ENCODE assay signal across 8 cellular contexts in the genomic region with DNA sequence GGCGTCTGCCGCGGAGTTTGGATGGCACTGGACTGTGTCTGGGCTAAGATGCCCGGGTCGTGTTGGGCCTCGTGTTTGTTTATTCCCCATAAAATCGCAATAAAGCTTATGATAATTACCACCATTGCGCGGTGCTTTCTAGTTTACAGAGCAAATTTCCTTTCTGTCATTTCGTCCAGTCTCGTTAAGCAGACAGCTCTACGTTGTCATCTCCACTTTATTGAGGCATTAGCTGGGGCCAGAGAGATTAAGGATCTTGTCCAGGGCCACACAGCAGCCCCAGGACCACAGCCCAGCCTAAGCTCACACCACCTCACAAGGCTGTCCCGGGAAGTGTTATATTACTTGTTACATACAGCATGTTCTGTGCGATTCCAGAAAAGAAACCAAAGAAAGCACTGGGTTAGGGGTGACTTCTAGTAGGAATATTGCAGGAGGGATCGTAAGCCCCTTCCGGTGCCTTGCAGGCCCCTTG. TPM values are rescaled to one million over a fixed set of nuclear protein-coding genes. Genes with fewer than 3 reads are reported as not detected.
A peak's percentile ranks its signal among the peaks of the same experiment; 100 is the strongest.
DNase-seq lines count a peak whose midpoint lies in the region; ATAC-seq and TF ChIP-seq lines count a peak whose summit lies in the region.

No MANE protein-coding gene starts in this region.

- intact Hi-C loops in CD4-positive, alpha-beta memory T cell (cut with micrococcal nuclease): no loop called here
- intact Hi-C loops in ovary (cut with DNase I): no loop called here

- H3K79me2 ChIP-seq in fibroblast of lung (ENCODE audit: control insufficient read depth, insufficient read depth, low read length): no peaks in the 10 kb centered on the region

- ATAC-seq in HG03025 (IDR thresholded peaks at IDR 0.05; ENCODE audit: low FRiP score, unreplicated experiment): no peak

- no peaks in the 10 kb centered on the region for H3K36me3 ChIP-seq in CD4-positive, alpha-beta memory T cell (ENCODE audit: insufficient read depth, low read length)
- no peaks in the 10 kb centered on the region for H3K36me3 ChIP-seq in MG63
- H3K36me3 ChIP-seq in fibroblast of lung (ENCODE audit: control insufficient read depth, insufficient read depth, low read length): no peaks in the 10 kb centered on the region
- no peaks in the 10 kb centered on the region for H3K36me3 ChIP-seq in ovary

- no peak overlapping the region for H3K27ac ChIP-seq in CD4-positive, alpha-beta memory T cell (ENCODE audit: low read depth, low read length)
- H3K27ac ChIP-seq in fibroblast of lung (ENCODE audit: insufficient read depth, low read length) (no peak overlapping the region), ovary (no peak overlapping the region)

- CTCF ChIA-PET in CD4-positive, alpha-beta memory T cell (lab: Charles Lee; ENCODE audit: partially characterized antibody): interaction anchor here (1.1 to 1.8 kb wide), 3 partner anchors 9 to 38 kb away, joined by 3 to 5 read pairs (median 4); no protein-coding TSS in a partner anchor

- no peak for TF ChIP-seq POLR2A in ovary (IDR thresholded peaks at IDR 0.05)

- peaks cover 18% of the 10 kb centered on the region for H3K27me3 ChIP-seq in CD4-positive, alpha-beta memory T cell (ENCODE audit: insufficient read depth, low read length)
- H3K27me3 ChIP-seq in MG63 (no peaks in the 10 kb centered on the region), fibroblast of lung (ENCODE audit: control insufficient read depth, insufficient read depth, low read length) (peaks cover 10% of the 10 kb centered on the region), ovary (no peaks in the 10 kb centered on the region)

- no peak overlapping the region for H2AFZ ChIP-seq in fibroblast of lung (ENCODE audit: low read length)

- peak overlapping the region in 1 of 7 donors; percentile 54 for H3K27ac Mint-ChIP-seq in CD4-positive, alpha-beta memory T cell

- H3K9me3 ChIP-seq in CD4-positive, alpha-beta memory T cell (ENCODE audit: control insufficient read depth in 1 of 2, low read length in 2 of 2): no peaks in the 10 kb centered on the region
- no peaks in the 10 kb centered on the region for H3K9me3 ChIP-seq in MG63
- no peaks in the 10 kb centered on the region for H3K9me3 ChIP-seq in fibroblast of lung (ENCODE audit: control insufficient read depth, insufficient read depth, low read depth, low read length)
- H3K9me3 ChIP-seq in ovary: no peaks in the 10 kb centered on the region

- TF ChIP-seq EP300 in ovary (IDR thresholded peaks at IDR 0.05): no peak

- H3K4me1 Mint-ChIP-seq in CD4-positive, alpha-beta memory T cell: peaks cover 4 to 11% (median 8%) of the 10 kb centered on the region in 4 donors

- peak overlapping the region; percentile 5 for H3K4me2 ChIP-seq in fibroblast of lung (ENCODE audit: extremely low read depth, insufficient read depth, low read length)

- H3K9me3 Mint-ChIP-seq in CD4-positive, alpha-beta memory T cell: no peaks in the 10 kb centered on the region

- TF ChIP-seq CTCF in fibroblast of lung (conservative IDR thresholded peaks at IDR 0.05 in 1 of 2, IDR thresholded peaks at IDR 0.05 in 1 of 2; ENCODE audit: low read depth in 1 of 2, low read length in 2 of 2): no peak
- no peak for TF ChIP-seq CTCF in ovary (IDR thresholded peaks at IDR 0.05)

- POLR2A ChIA-PET in CD4-positive, alpha-beta memory T cell (lab: Charles Lee; ENCODE audit: partially characterized antibody): no interaction called here

- H3K9ac ChIP-seq in fibroblast of lung (ENCODE audit: insufficient read depth, low read length): no peak overlapping the region

- 13 to 15% (median 14%) methylated on average over 16 of the region's 16 CpGs for WGBS in ovary, 3 donors

- no peaks in the 10 kb centered on the region for H4K20me1 ChIP-seq in fibroblast of lung (ENCODE audit: control insufficient read depth, extremely low read depth, insufficient read depth, low read length)

- peak overlapping the region; percentile 20 to 75 (median 48) for H3K4me3 Mint-ChIP-seq in CD4-positive, alpha-beta memory T cell

- no peak for DNase-seq in CD4-positive, alpha-beta memory T cell
- DNase-seq in MG63 (no peak), fibroblast of lung (ENCODE audit: low read depth in 2 of 2) (no peak), ovary (no peak), mucosa of gallbladder (ENCODE audit: low spot score) (no peak), AG08395 (ENCODE audit: low spot score) (no peak), NCI-H1694 treated with DMSO at 0.1 percent for 48 hours (lab: John Stamatoyannopoulos, UW) (no peak)

- peaks cover 9% of the 10 kb centered on the region for H3K4me1 ChIP-seq in CD4-positive, alpha-beta memory T cell (ENCODE audit: insufficient read depth, low read length)
- H3K4me1 ChIP-seq in fibroblast of lung (ENCODE audit: control insufficient read depth, extremely low read depth, insufficient read depth, low read length) (no peaks in the 10 kb centered on the region), ovary (ENCODE audit: insufficient read depth) (peaks cover 5% of the 10 kb centered on the region)

- H3K36me3 Mint-ChIP-seq in CD4-positive, alpha-beta memory T cell: no peaks in the 10 kb centered on the region

- H3K27me3 Mint-ChIP-seq in CD4-positive, alpha-beta memory T cell: peaks cover 34 to 57% of the 10 kb centered on the region in 2 donors

- no peak overlapping the region for H3K4me3 ChIP-seq in CD4-positive, alpha-beta memory T cell (ENCODE audit: low read length in 2 of 2)
- H3K4me3 ChIP-seq in MG63 (peak overlapping the region; percentile 28), fibroblast of lung (replicated peaks in 1 of 4; ENCODE audit: control extremely low read depth in 1 of 4, insufficient read depth in 1 of 4, low read depth in 3 of 4, low read length in 4 of 4) (peak overlapping the region in 1 of 4 experiments; percentile 34), ovary (peak overlapping the region; percentile 21)

RNA-seq across cellular contexts. Expression of a gene that starts 6.4 kb away (rescaled TPM):
- under 1 TPM; 0.09 to 0.11 TPM for total RNA-seq in CD4-positive, alpha-beta memory T cell
- under 1 TPM in 1 of 2 donors, not detected in 1; 0.14 TPM for polyA plus RNA-seq in CD4-positive, alpha-beta memory T cell
- not detected in 2 replicates for total RNA-seq in MG63 (2014; rRNA removed; shearing (Covaris generic); ENCODE audit: low replicate concordance)
- under 0.01 TPM in 1 of 2 replicates, not detected in the other for total RNA-seq in fibroblast of lung
- not detected in 2 replicates for polyA plus RNA-seq in fibroblast of lung
- not detected in 2 replicates for polyA plus RNA-seq in fibroblast of lung (2012)
- polyA minus RNA-seq in fibroblast of lung (ENCODE audit: low replicate concordance): not detected in 2 replicates
- under 1 TPM; 0.11 to 0.63 (median 0.40) TPM for total RNA-seq in ovary
- polyA plus RNA-seq in ovary: 1 to 10 TPM in 1 of 2 donors, under 1 TPM in 1; 0.33 to 1.9 TPM
- total RNA-seq in mucosa of gallbladder: 0.12 TPM

Comparison
In these comparisons a context has a peak if more than half of its experiments do, and no peak if none do; other contexts are left out.
1. H3K4me3 ChIP-seq: peak in MG63 (single experiment) and ovary (single experiment); none in CD4-positive, alpha-beta memory T cell (0 of 2).